ENCODE assay signal across 1 cellular context in the genomic region with DNA sequence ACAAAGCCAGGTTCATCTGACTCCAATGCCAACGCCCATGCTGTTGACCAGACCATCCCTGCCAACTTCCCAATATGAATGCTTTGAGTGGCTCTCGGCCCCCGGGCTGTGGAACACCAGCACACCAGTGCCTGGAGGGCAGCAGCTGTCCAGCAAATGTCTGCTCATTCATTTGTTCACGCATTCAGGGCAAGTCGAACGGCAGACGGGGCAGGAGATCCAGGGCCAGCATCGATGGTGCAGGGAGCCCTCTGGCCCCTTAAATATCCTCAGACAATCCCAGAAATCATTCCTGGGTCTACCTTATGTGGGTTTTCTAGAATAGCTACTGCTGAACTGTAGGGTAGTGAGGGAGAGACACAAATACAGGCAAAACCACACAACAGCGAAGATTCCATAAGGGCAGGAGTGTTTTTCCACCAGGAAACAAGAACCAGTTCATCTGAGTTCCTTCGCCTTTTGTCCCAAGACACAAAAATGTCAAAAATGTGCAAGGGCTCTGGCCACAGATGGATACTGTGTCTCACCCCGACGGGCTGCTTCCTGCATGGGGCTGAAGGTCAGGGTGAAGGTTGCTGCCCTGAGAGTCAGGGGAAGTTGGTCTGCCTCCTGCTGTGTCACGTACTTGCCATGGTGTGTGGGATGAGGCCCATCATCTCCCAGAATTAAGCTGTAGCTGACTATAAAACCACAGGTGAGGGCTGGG.
TF ChIP-seq lines count a peak whose summit lies in the region.

No MANE protein-coding gene starts in this region.

TF ChIP-seq in HepG2, 621 proteins besides CTCF, POLR2A, EP300 and RAD21 (continued from another document and continues in another):
- TF ChIP-seq KLF9 (CRISPR knock-in tag; IDR thresholded peaks at IDR 0.05; ENCODE audit: low read depth) (no peak), CHD2 (IDR thresholded peaks at IDR 0.05; ENCODE audit: low read depth, low read length) (no peak), NCOA1 (CRISPR knock-in tag; IDR thresholded peaks at IDR 0.05) (peak; percentile 79; the same call in 1 of the 2 replicates), ZC3H4 (CRISPR knock-in tag; IDR thresholded peaks at IDR 0.05; ENCODE audit: borderline replicate concordance) (no peak), ZNF770 (CRISPR knock-in tag; IDR thresholded peaks at IDR 0.05) (no peak), FOXK1 (CRISPR knock-in tag; IDR thresholded peaks at IDR 0.05; ENCODE audit: borderline replicate concordance, low read depth) (no peak), ATF7-NPFF (CRISPR knock-in tag; IDR thresholded peaks at IDR 0.05; ENCODE audit: low read depth) (no peak), ELK4 (CRISPR knock-in tag; IDR thresholded peaks at IDR 0.05; ENCODE audit: borderline replicate concordance) (no peak), ZMAT3 (CRISPR knock-in tag; conservative IDR thresholded peaks at IDR 0.05) (peak; percentile 71; the same call in 1 of the 2 replicates), KDM1A (CRISPR knock-in tag; IDR thresholded peaks at IDR 0.05) (no peak), ZNF678 (CRISPR knock-in tag; IDR thresholded peaks at IDR 0.05) (no peak), GPN1 (CRISPR knock-in tag; IDR thresholded peaks at IDR 0.05; ENCODE audit: borderline replicate concordance) (no peak), IKZF1 (IDR thresholded peaks at IDR 0.05) (no peak), ZNF782 (CRISPR knock-in tag; IDR thresholded peaks at IDR 0.05; ENCODE audit: borderline replicate concordance) (0 out of 2 replicates have a peak, but pooled peaks have one; percentile 78), CC2D1A (CRISPR knock-in tag; IDR thresholded peaks at IDR 0.05) (no peak), ZNF335 (CRISPR knock-in tag; IDR thresholded peaks at IDR 0.05) (0 out of 2 replicates have a peak, but pooled peaks have one; percentile 50), FOXM1 (CRISPR knock-in tag; IDR thresholded peaks at IDR 0.05) (no peak), HOXA9 (CRISPR knock-in tag; IDR thresholded peaks at IDR 0.05; ENCODE audit: borderline replicate concordance) (no peak), ZNF343 (CRISPR knock-in tag; IDR thresholded peaks at IDR 0.05) (peak; percentile 64; the same call in 1 of the 2 replicates), PAF1 (CRISPR knock-in tag; IDR thresholded peaks at IDR 0.05) (no peak), BATF2 (CRISPR knock-in tag; IDR thresholded peaks at IDR 0.05) (no peak), KLF12 (CRISPR knock-in tag; IDR thresholded peaks at IDR 0.05; ENCODE audit: borderline replicate concordance) (no peak), MXD1 (CRISPR knock-in tag; IDR thresholded peaks at IDR 0.05) (0 out of 2 replicates have a peak, but pooled peaks have one; percentile 22), HNF4G (IDR thresholded peaks at IDR 0.05; ENCODE audit: borderline replicate concordance, low read depth, low read length) (peak; percentile 82), HNF4G (CRISPR knock-in tag; IDR thresholded peaks at IDR 0.05; ENCODE audit: borderline replicate concordance, low read depth) (peak; percentile 48; the same call in 1 of the 2 replicates), ZNF781 (CRISPR knock-in tag; IDR thresholded peaks at IDR 0.05; ENCODE audit: borderline replicate concordance, not compliant biosample characterization) (peak; percentile 53), SOX13 (IDR thresholded peaks at IDR 0.05) (peak; percentile 32; the same call in 1 of the 2 replicates), SOX13 (CRISPR knock-in tag; conservative IDR thresholded peaks at IDR 0.05 in 1 of 2, IDR thresholded peaks at IDR 0.05 in 1 of 2) (peak; percentile 52 to 87; a peak in 3 of 4 replicates), THAP11 (CRISPR knock-in tag; IDR thresholded peaks at IDR 0.05) (0 out of 2 replicates have a peak, but pooled peaks have one; percentile 20), ZNF446 (CRISPR knock-in tag; IDR thresholded peaks at IDR 0.05) (no peak), PREB (CRISPR knock-in tag; IDR thresholded peaks at IDR 0.05) (no peak), NFYB (CRISPR knock-in tag; IDR thresholded peaks at IDR 0.05) (0 out of 2 replicates have a peak, but pooled peaks have one; percentile 14), ZNF558 (CRISPR knock-in tag; IDR thresholded peaks at IDR 0.05; ENCODE audit: borderline replicate concordance) (no peak), SMARCE1 (IDR thresholded peaks at IDR 0.05; ENCODE audit: borderline replicate concordance) (no peak), RXRA (CRISPR knock-in tag; IDR thresholded peaks at IDR 0.05) (peak; percentile 99), RBAK (CRISPR knock-in tag; IDR thresholded peaks at IDR 0.05) (no peak), NFATC3 (CRISPR knock-in tag; IDR thresholded peaks at IDR 0.05) (no peak), ZNF12 (CRISPR knock-in tag; IDR thresholded peaks at IDR 0.05) (0 out of 2 replicates have a peak, but pooled peaks have one; percentile 8), ZNF547 (CRISPR knock-in tag; IDR thresholded peaks at IDR 0.05) (0 out of 2 replicates have a peak, but pooled peaks have one; percentile 71), YY1 (IDR thresholded peaks at IDR 0.05; ENCODE audit: insufficient read depth, insufficient replicate concordance, low read depth, low read length) (peak; percentile 22), ZSCAN30 (CRISPR knock-in tag; IDR thresholded peaks at IDR 0.05) (no peak)
- TF ChIP-seq, protein P1, sequence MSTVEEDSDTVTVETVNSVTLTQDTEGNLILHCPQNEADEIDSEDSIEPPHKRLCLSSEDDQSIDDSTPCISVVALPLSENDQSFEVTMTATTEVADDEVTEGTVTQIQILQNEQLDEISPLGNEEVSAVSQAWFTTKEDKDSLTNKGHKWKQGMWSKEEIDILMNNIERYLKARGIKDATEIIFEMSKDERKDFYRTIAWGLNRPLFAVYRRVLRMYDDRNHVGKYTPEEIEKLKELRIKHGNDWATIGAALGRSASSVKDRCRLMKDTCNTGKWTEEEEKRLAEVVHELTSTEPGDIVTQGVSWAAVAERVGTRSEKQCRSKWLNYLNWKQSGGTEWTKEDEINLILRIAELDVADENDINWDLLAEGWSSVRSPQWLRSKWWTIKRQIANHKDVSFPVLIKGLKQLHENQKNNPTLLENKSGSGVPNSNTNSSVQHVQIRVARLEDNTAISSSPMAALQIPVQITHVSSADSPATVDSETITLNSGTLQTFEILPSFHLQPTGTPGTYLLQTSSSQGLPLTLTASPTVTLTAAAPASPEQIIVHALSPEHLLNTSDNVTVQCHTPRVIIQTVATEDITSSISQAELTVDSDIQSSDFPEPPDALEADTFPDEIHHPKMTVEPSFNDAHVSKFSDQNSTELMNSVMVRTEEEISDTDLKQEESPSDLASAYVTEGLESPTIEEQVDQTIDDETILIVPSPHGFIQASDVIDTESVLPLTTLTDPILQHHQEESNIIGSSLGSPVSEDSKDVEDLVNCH (CRISPR knock-in tag; IDR thresholded peaks at IDR 0.05) = no peak
- TF ChIP-seq, protein P2, sequence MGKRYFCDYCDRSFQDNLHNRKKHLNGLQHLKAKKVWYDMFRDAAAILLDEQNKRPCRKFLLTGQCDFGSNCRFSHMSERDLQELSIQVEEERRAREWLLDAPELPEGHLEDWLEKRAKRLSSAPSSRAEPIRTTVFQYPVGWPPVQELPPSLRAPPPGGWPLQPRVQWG (CRISPR knock-in tag; IDR thresholded peaks at IDR 0.05; ENCODE audit: borderline replicate concordance, low read depth) = no peak
- TF ChIP-seq, protein P3, sequence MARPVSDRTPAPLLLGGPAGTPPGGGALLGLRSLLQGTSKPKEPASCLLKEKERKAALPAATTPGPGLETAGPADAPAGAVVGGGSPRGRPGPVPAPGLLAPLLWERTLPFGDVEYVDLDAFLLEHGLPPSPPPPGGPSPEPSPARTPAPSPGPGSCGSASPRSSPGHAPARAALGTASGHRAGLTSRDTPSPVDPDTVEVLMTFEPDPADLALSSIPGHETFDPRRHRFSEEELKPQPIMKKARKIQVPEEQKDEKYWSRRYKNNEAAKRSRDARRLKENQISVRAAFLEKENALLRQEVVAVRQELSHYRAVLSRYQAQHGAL (CRISPR knock-in tag; IDR thresholded peaks at IDR 0.05; ENCODE audit: not compliant biosample characterization) = peak; percentile 65
- TF ChIP-seq, protein P4, sequence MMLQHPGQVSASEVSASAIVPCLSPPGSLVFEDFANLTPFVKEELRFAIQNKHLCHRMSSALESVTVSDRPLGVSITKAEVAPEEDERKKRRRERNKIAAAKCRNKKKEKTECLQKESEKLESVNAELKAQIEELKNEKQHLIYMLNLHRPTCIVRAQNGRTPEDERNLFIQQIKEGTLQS (CRISPR knock-in tag; IDR thresholded peaks at IDR 0.05) = no peak
- TF ChIP-seq, protein P5, sequence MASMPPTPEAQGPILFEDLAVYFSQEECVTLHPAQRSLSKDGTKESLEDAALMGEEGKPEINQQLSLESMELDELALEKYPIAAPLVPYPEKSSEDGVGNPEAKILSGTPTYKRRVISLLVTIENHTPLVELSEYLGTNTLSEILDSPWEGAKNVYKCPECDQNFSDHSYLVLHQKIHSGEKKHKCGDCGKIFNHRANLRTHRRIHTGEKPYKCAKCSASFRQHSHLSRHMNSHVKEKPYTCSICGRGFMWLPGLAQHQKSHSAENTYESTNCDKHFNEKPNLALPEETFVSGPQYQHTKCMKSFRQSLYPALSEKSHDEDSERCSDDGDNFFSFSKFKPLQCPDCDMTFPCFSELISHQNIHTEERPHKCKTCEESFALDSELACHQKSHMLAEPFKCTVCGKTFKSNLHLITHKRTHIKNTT (CRISPR knock-in tag; IDR thresholded peaks at IDR 0.05) = no peak
- TF ChIP-seq, protein P6, sequence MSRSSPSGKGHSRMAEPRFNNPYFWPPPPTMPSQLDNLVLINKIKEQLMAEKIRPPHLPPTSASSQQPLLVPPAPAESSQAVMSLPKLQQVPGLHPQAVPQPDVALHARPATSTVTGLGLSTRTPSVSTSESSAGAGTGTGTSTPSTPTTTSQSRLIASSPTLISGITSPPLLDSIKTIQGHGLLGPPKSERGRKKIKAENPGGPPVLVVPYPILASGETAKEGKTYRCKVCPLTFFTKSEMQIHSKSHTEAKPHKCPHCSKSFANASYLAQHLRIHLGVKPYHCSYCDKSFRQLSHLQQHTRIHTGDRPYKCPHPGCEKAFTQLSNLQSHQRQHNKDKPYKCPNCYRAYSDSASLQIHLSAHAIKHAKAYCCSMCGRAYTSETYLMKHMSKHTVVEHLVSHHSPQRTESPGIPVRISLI (CRISPR knock-in tag; IDR thresholded peaks at IDR 0.05; ENCODE audit: borderline replicate concordance) = peak; percentile 80
- TF ChIP-seq, protein P7, sequence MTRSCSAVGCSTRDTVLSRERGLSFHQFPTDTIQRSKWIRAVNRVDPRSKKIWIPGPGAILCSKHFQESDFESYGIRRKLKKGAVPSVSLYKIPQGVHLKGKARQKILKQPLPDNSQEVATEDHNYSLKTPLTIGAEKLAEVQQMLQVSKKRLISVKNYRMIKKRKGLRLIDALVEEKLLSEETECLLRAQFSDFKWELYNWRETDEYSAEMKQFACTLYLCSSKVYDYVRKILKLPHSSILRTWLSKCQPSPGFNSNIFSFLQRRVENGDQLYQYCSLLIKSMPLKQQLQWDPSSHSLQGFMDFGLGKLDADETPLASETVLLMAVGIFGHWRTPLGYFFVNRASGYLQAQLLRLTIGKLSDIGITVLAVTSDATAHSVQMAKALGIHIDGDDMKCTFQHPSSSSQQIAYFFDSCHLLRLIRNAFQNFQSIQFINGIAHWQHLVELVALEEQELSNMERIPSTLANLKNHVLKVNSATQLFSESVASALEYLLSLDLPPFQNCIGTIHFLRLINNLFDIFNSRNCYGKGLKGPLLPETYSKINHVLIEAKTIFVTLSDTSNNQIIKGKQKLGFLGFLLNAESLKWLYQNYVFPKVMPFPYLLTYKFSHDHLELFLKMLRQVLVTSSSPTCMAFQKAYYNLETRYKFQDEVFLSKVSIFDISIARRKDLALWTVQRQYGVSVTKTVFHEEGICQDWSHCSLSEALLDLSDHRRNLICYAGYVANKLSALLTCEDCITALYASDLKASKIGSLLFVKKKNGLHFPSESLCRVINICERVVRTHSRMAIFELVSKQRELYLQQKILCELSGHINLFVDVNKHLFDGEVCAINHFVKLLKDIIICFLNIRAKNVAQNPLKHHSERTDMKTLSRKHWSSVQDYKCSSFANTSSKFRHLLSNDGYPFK (CRISPR knock-in tag; IDR thresholded peaks at IDR 0.05; ENCODE audit: borderline replicate concordance) = 0 out of 2 replicates have a peak, but pooled peaks have one; percentile 15
